Comparison of ENCODE assay signal across 10 cellular contexts in the genomic region with DNA sequence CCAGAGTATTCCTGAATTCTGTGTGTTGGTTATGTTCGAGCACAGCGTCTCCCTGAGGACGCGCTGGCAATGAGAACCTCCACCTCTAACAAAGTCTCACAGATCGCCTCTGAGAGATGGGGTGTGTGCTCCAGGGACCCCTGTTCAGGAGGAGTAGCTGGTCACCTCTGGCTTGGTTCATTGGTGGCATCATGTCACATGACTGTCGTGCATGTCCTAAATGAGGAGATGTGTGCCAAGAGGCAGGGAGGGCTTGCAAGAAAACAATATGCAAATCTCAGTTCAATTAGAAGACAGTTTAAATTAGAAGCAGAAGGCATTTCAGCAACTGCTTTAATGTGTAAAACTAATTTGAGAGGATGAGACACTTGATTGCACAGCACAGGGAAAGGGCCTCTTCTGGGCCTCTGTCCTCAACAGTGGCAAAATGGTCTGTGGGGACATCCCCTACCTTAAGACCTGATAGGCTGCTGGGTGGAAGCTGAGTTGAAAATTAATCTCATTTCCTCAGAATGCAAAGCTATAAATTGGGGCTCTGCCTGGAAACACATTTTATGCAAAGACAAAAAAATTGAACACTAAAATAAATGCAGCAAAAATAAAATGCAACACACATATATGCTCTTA. TPM values are rescaled to one million over a fixed set of nuclear protein-coding genes. Genes with fewer than 3 reads are reported as not detected.
DNase-seq lines count a peak whose midpoint lies in the region; ATAC-seq and TF ChIP-seq lines count a peak whose summit lies in the region.
"Had no signal": no experiment of that assay in that cellular context is flagged by ENCODE, and none has a peak within 500 bp of the region (broad histone marks: within the 10 kb centered on the region; RNA-seq: fewer than 3 reads in every experiment).

No MANE protein-coding gene starts in this region.

- H3K36me3 ChIP-seq in left ventricle myocardium inferior (no peaks in the 10 kb centered on the region), uterus (no peaks in the 10 kb centered on the region)

- H3K9me3 ChIP-seq in left ventricle myocardium inferior (replicated peaks) (no peaks in the 10 kb centered on the region), uterus (no peaks in the 10 kb centered on the region)

- no peak overlapping the region for H3K4me3 ChIP-seq in left ventricle myocardium inferior
- no peak overlapping the region for H3K4me3 ChIP-seq in uterus

- H3K4me1 ChIP-seq in left ventricle myocardium inferior (peaks cover 54% of the 10 kb centered on the region), uterus (peaks cover 6% of the 10 kb centered on the region in 2 donors)

- DNase-seq in left ventricle myocardium inferior (no peak), left ventricle myocardium superior (no peak), caudate nucleus (lab: John Stamatoyannopoulos, UW) (no peak), uterus (no peak), SKM-1 (lab: John Stamatoyannopoulos, UW; ENCODE audit: unreplicated experiment) (no peak), NCI-H1105 (lab: John Stamatoyannopoulos, UW) (no peak)
- DNase-seq in activated CD8-positive, alpha-beta memory T cell treated with anti-CD3 and anti-CD28 coated beads, Interleukin-2, amount 50 U/mL, for 4 hours = no peak
- DNase-seq: activated effector memory CD4-positive, alpha-beta T cell treated with Interleukin-2 at 50 U/mL for 16 hours; NCI-H2081 treated with DMSO at 0.1 percent for 48 hours had no signal

- H3K27ac ChIP-seq in left ventricle myocardium inferior (replicated peaks) (peak overlapping the region; percentile 68), caudate nucleus (ENCODE audit: low read depth, low read length) (peak overlapping the region; percentile 83), uterus (peak overlapping the region; percentile 71 to 72)

- H3K27me3 ChIP-seq in left ventricle myocardium inferior (ENCODE audit: low read depth) (no peaks in the 10 kb centered on the region), uterus (no peaks in the 10 kb centered on the region)

- TF ChIP-seq POLR2A in uterus (IDR thresholded peaks at IDR 0.05) = no peak

- intact Hi-C loops in left ventricle myocardium inferior (cut with micrococcal nuclease) = loop anchor here (5.0 to 10.0 kb wide), 2 partner anchors 160 to 283 kb away; no protein-coding TSS in a partner anchor
- intact Hi-C loops in left ventricle myocardium superior (cut with micrococcal nuclease) = loop anchor here (10.0 kb wide), 1 partner anchor 160 kb away; no protein-coding TSS in a partner anchor
- intact Hi-C loops in uterus (cut with DNase I; ENCODE audit: low total_unique reads) = loop anchor here (10.0 kb wide), 1 partner anchor 150 kb away; no protein-coding TSS in a partner anchor

- ATAC-seq in left ventricle myocardium superior (no peak), HG02981 (IDR thresholded peaks at IDR 0.05; ENCODE audit: unreplicated experiment) (peak; percentile 71)

- no peak for TF ChIP-seq CTCF in left ventricle myocardium inferior (IDR thresholded peaks at IDR 0.05; ENCODE audit: borderline replicate concordance)
- no peak for TF ChIP-seq CTCF in uterus (IDR thresholded peaks at IDR 0.05)

RNA-seq across cellular contexts. Expression of gene SPATA13, which starts 54.6 kb away (rescaled TPM):
- 8.4 TPM for total RNA-seq in left ventricle myocardium inferior
- 7.6 TPM for total RNA-seq in left ventricle myocardium superior
- 10 to 100 TPM; 20.0 to 47.4 (median 27.6) TPM for total RNA-seq in uterus
